Comparison of ENCODE assay signal across 1 cellular context in the genomic region with DNA sequence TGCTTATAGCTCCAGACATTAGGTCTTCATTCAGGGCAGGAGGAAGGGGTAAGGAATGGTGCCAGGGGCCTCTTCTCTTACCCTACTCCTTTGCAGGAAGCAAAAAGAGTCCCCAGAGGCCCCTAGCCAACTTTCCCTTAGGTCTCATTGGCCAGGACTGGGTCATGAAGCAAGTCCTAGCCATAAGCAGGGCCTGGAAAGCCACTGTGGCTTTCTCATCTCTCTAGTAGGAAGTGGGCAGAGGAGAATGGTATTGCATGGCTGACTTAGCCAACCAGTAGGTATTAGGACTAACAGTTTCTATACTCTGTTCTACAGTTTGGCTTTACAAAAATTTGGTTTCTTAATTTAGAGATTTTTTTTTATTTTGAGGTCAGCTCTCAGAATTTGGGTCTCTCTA.
TF ChIP-seq lines count a peak whose summit lies in the region.

No MANE protein-coding gene starts in this region.

TF ChIP-seq in GM12878, 131 proteins besides CTCF, POLR2A, EP300 and RAD21:
- no peak for TF ChIP-seq NBN (IDR thresholded peaks at IDR 0.05)
- TF ChIP-seq, protein P1, sequence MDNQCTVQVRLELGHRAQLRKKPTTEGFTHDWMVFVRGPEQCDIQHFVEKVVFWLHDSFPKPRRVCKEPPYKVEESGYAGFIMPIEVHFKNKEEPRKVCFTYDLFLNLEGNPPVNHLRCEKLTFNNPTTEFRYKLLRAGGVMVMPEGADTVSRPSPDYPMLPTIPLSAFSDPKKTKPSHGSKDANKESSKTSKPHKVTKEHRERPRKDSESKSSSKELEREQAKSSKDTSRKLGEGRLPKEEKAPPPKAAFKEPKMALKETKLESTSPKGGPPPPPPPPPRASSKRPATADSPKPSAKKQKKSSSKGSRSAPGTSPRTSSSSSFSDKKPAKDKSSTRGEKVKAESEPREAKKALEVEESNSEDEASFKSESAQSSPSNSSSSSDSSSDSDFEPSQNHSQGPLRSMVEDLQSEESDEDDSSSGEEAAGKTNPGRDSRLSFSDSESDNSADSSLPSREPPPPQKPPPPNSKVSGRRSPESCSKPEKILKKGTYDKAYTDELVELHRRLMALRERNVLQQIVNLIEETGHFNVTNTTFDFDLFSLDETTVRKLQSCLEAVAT (IDR thresholded peaks at IDR 0.05), result no peak
- TF ChIP-seq, protein P2, sequence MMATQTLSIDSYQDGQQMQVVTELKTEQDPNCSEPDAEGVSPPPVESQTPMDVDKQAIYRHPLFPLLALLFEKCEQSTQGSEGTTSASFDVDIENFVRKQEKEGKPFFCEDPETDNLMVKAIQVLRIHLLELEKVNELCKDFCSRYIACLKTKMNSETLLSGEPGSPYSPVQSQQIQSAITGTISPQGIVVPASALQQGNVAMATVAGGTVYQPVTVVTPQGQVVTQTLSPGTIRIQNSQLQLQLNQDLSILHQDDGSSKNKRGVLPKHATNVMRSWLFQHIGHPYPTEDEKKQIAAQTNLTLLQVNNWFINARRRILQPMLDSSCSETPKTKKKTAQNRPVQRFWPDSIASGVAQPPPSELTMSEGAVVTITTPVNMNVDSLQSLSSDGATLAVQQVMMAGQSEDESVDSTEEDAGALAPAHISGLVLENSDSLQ (IDR thresholded peaks at IDR 0.05), result no peak
- TF ChIP-seq ZNF207 (IDR thresholded peaks at IDR 0.05; ENCODE audit: borderline replicate concordance), result no peak
- no peak for TF ChIP-seq POLR2AphosphoS5 (IDR thresholded peaks at IDR 0.05; ENCODE audit: low read length)
- no peak for TF ChIP-seq MEF2A (IDR thresholded peaks at IDR 0.05; ENCODE audit: insufficient read depth, low read depth, low read length)
- TF ChIP-seq ATF7 (IDR thresholded peaks at IDR 0.05; ENCODE audit: low read depth), result no peak
- TF ChIP-seq SPI1 (IDR thresholded peaks at IDR 0.05; ENCODE audit: borderline replicate concordance, insufficient read depth, low read depth, low read length), result no peak
- TF ChIP-seq CUX1 (IDR thresholded peaks at IDR 0.05; ENCODE audit: insufficient replicate concordance, low read depth, low read length), result no peak
- no peak for TF ChIP-seq RB1 (IDR thresholded peaks at IDR 0.05; ENCODE audit: borderline replicate concordance)
- TF ChIP-seq, protein P3, sequence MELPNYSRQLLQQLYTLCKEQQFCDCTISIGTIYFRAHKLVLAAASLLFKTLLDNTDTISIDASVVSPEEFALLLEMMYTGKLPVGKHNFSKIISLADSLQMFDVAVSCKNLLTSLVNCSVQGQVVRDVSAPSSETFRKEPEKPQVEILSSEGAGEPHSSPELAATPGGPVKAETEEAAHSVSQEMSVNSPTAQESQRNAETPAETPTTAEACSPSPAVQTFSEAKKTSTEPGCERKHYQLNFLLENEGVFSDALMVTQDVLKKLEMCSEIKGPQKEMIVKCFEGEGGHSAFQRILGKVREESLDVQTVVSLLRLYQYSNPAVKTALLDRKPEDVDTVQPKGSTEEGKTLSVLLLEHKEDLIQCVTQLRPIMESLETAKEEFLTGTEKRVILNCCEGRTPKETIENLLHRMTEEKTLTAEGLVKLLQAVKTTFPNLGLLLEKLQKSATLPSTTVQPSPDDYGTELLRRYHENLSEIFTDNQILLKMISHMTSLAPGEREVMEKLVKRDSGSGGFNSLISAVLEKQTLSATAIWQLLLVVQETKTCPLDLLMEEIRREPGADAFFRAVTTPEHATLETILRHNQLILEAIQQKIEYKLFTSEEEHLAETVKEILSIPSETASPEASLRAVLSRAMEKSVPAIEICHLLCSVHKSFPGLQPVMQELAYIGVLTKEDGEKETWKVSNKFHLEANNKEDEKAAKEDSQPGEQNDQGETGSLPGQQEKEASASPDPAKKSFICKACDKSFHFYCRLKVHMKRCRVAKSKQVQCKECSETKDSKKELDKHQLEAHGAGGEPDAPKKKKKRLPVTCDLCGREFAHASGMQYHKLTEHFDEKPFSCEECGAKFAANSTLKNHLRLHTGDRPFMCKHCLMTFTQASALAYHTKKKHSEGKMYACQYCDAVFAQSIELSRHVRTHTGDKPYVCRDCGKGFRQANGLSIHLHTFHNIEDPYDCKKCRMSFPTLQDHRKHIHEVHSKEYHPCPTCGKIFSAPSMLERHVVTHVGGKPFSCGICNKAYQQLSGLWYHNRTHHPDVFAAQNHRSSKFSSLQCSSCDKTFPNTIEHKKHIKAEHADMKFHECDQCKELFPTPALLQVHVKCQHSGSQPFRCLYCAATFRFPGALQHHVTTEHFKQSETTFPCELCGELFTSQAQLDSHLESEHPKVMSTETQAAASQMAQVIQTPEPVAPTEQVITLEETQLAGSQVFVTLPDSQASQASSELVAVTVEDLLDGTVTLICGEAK (IDR thresholded peaks at IDR 0.05; ENCODE audit: borderline replicate concordance), result no peak
- no peak for TF ChIP-seq KAT2A (conservative IDR thresholded peaks at IDR 0.05; ENCODE audit: control insufficient read depth, low read depth, low read length)
